ENCODE assay signal across 14 cellular contexts in genomic region chr12:25644964-25645363, GRCh38.
DNase-seq lines count a peak whose midpoint lies in the region; ATAC-seq and TF ChIP-seq lines count a peak whose summit lies in the region.
"Had no signal": no experiment of that assay in that cellular context is flagged by ENCODE, and none has a peak within 500 bp of the region (broad histone marks: within the 10 kb centered on the region; RNA-seq: fewer than 3 reads in every experiment).

No MANE protein-coding gene starts in this region.

- H3K36me3 ChIP-seq in heart left ventricle: no peaks in the 10 kb centered on the region
- H3K36me3 ChIP-seq in adipocyte (ENCODE audit: control insufficient read depth, insufficient read depth, low read length, severe bottlenecking): no peaks in the 10 kb centered on the region

- no peaks in the 10 kb centered on the region for H3K27me3 ChIP-seq in heart left ventricle
- H3K27me3 ChIP-seq in adipocyte (replicated peaks; ENCODE audit: control insufficient read depth, insufficient read depth, low read length): no peaks in the 10 kb centered on the region

- H3K9me3 ChIP-seq in heart left ventricle: no peaks in the 10 kb centered on the region
- H3K9me3 ChIP-seq in adipocyte (ENCODE audit: control insufficient read depth, low read length): no peaks in the 10 kb centered on the region

- no peak for TF ChIP-seq POLR2A in heart left ventricle (IDR thresholded peaks at IDR 0.05)

- intact Hi-C loops in left ventricle myocardium superior (cut with micrococcal nuclease) (no loop called here), heart left ventricle (cut with DNase I) (no loop called here)

- DNase-seq in left ventricle myocardium superior (no peak), heart left ventricle (no peak), adipocyte (ENCODE audit: low read depth) (peak; percentile 73), foreskin fibroblast (peak; percentile 24 to 57), NCI-H2107 treated with DMSO at 0.1 percent for 48 hours (lab: John Stamatoyannopoulos, UW; ENCODE audit: unreplicated experiment) (no peak), NCI-H748 treated with DMSO at 0.1 percent for 48 hours (lab: John Stamatoyannopoulos, UW) (no peak)
- DNase-seq: CD8-positive, alpha-beta memory T cell; GOT3; HFFc6; NCI-H146; NCI-H774 had no signal

- H3K4me3 ChIP-seq in heart left ventricle (no peak overlapping the region), adipocyte (ENCODE audit: low read length) (no peak overlapping the region), foreskin fibroblast (ENCODE audit: low read depth in 1 of 2, low read length in 2 of 2) (no peak overlapping the region)
- H3K4me3 ChIP-seq: K562 had no signal

- no peak overlapping the region for H3K9ac ChIP-seq in adipocyte (ENCODE audit: low read length)

- H3K4me1 ChIP-seq in heart left ventricle (peaks cover 0 to 6% (median 0%) of the 10 kb centered on the region in 12 donors), adipocyte (ENCODE audit: control insufficient read depth, insufficient read depth, low read length) (peaks cover 11% of the 10 kb centered on the region)

- 66 to 80% (median 69%) methylated on average over 3 of the region's 3 CpGs for WGBS in heart left ventricle, 4 donors

- H3K27ac ChIP-seq in heart left ventricle: peak overlapping the region in 2 of 12 donors; percentile 14 to 15
- H3K27ac ChIP-seq: HL-60 had no signal

- ATAC-seq in left ventricle myocardium superior (peak; percentile 53), heart left ventricle (no peak), HG02852 (IDR thresholded peaks at IDR 0.05; ENCODE audit: unreplicated experiment) (no peak)
- ATAC-seq: K562 had no signal

- TF ChIP-seq CTCF in heart left ventricle (IDR thresholded peaks at IDR 0.05) (no peak), foreskin fibroblast (IDR thresholded peaks at IDR 0.05; ENCODE audit: low read depth, low read length) (no peak)

Comparison
In these comparisons a context has a peak if more than half of its experiments do, and no peak if none do; other contexts are left out.
1. DNase-seq: peak in adipocyte (single experiment) and foreskin fibroblast (2 of 2); none in left ventricle myocardium superior (single experiment), heart left ventricle (0 of 5), NCI-H2107 treated with DMSO at 0.1 percent for 48 hours (single experiment) and NCI-H748 treated with DMSO at 0.1 percent for 48 hours (single experiment).